22 cellular contexts compared by ENCODE assay signal in genomic region chr6:23265270-23265669, GRCh38.
A peak's percentile ranks its signal among the peaks of the same experiment; 100 is the strongest.
DNase-seq lines count a peak whose midpoint lies in the region; ATAC-seq and TF ChIP-seq lines count a peak whose summit lies in the region.
"Had no signal": no experiment of that assay in that cellular context is flagged by ENCODE, and none has a peak within 500 bp of the region (broad histone marks: within the 10 kb centered on the region; RNA-seq: fewer than 3 reads in every experiment).

No MANE protein-coding gene starts in this region.

- H2AK5ac ChIP-seq in mesendoderm (ENCODE audit: low read length) = no peak overlapping the region

- no peak overlapping the region for H4K5ac ChIP-seq in mesendoderm (ENCODE audit: low read length)

- no peak overlapping the region for H3K23ac ChIP-seq in mesendoderm (ENCODE audit: low read length)

- ATAC-seq in heart right ventricle (no peak), HG02970 (IDR thresholded peaks at IDR 0.05; ENCODE audit: low FRiP score, unreplicated experiment) (no peak)

- H3K27me3 ChIP-seq in mesendoderm (ENCODE audit: insufficient read depth, low read length, poor library complexity) (no peaks in the 10 kb centered on the region), heart right ventricle (no peaks in the 10 kb centered on the region), Peyer's patch (no peaks in the 10 kb centered on the region)
- H3K27me3 ChIP-seq: BE2C, BLaER1 had no signal

- H3K9me3 ChIP-seq in heart right ventricle (peaks cover 0 to 11% (median 0%) of the 10 kb centered on the region in 11 donors), Peyer's patch (no peaks in the 10 kb centered on the region)
- H3K9me3 ChIP-seq: BE2C, BLaER1 had no signal

- H3K4me1 ChIP-seq in mesendoderm (ENCODE audit: control insufficient read depth, low read depth, low read length) = no peaks in the 10 kb centered on the region
- no peaks in the 10 kb centered on the region for H3K4me1 ChIP-seq in heart right ventricle
- H3K4me1 ChIP-seq in Peyer's patch = no peaks in the 10 kb centered on the region
- H3K4me1 ChIP-seq: BE2C, BLaER1 had no signal

- no peak overlapping the region for H3K56ac ChIP-seq in mesendoderm (ENCODE audit: low read length)

- H3K36me3 ChIP-seq in mesendoderm (ENCODE audit: control insufficient read depth, insufficient read depth, low read length) (no peaks in the 10 kb centered on the region), heart right ventricle (no peaks in the 10 kb centered on the region), Peyer's patch (no peaks in the 10 kb centered on the region)
- H3K36me3 ChIP-seq: BE2C, BLaER1 had no signal

- H3K27ac ChIP-seq in epithelial cell of prostate (no peak overlapping the region), mesendoderm (ENCODE audit: low read depth, low read length) (no peak overlapping the region), heart right ventricle (no peak overlapping the region), Peyer's patch (no peak overlapping the region)
- H3K27ac ChIP-seq: BLaER1 had no signal

- H3K4ac ChIP-seq in mesendoderm (ENCODE audit: low read depth, low read length) = no peak overlapping the region

- H2BK5ac ChIP-seq in mesendoderm (ENCODE audit: low read length) = no peak overlapping the region

- WGBS in mesendoderm (ENCODE audit: extremely low coverage, insufficient coverage, low lambda C conversion rate) = no CpG with 5 or more reads among the region's 7 CpGs
- 95 to 96% methylated on average over 7 of the region's 7 CpGs for WGBS in heart right ventricle, 2 donors

- TF ChIP-seq CTCF in heart right ventricle (IDR thresholded peaks at IDR 0.05) (no peak), Peyer's patch (IDR thresholded peaks at IDR 0.05) (no peak)

- H2BK120ac ChIP-seq in mesendoderm (ENCODE audit: low read depth, low read length) = peak overlapping the region; percentile 61

- no peak overlapping the region for H4K8ac ChIP-seq in mesendoderm (ENCODE audit: low read depth, low read length)

- no peak overlapping the region for H3K4me2 ChIP-seq in mesendoderm (ENCODE audit: low read length)
- H3K4me2 ChIP-seq: BLaER1 had no signal

- no peaks in the 10 kb centered on the region for H3K79me2 ChIP-seq in mesendoderm (ENCODE audit: control insufficient read depth, insufficient read depth, low read length)

- no peak overlapping the region for H3K4me3 ChIP-seq in Jurkat, Clone E6-1 (ENCODE audit: low read length)
- H3K4me3 ChIP-seq in mesendoderm (ENCODE audit: low read length) = no peak overlapping the region
- no peak overlapping the region for H3K4me3 ChIP-seq in heart right ventricle
- H3K4me3 ChIP-seq in Peyer's patch = no peak overlapping the region
- H3K4me3 ChIP-seq: BLaER1 had no signal

- H3K79me1 ChIP-seq in mesendoderm (ENCODE audit: low read length) = no peaks in the 10 kb centered on the region

- no peak overlapping the region for H3K9ac ChIP-seq in mesendoderm (ENCODE audit: low read length)
- H3K9ac ChIP-seq: BLaER1 had no signal

- no peak for TF ChIP-seq POLR2A in Peyer's patch (IDR thresholded peaks at IDR 0.05)

- peak overlapping the region; percentile 36 for H2BK15ac ChIP-seq in mesendoderm (replicated peaks; ENCODE audit: low read depth)

- no peak overlapping the region for H3K18ac ChIP-seq in mesendoderm (ENCODE audit: low read length)

- intact Hi-C loops in heart right ventricle (cut with DNase I) = no loop called here

- peak; percentile 12 for DNase-seq in Jurkat, Clone E6-1 (ENCODE audit: low read depth, low spot score)
- DNase-seq in SW480 (ENCODE audit: low spot score) = peak; percentile 50
- DNase-seq in epithelial cell of prostate (ENCODE audit: low read depth, low spot score) = peak; percentile 24
- no peak for DNase-seq in mesendoderm
- no peak for DNase-seq in heart right ventricle
- no peak for DNase-seq in DMS79 treated with DMSO at 0.1 percent for 48 hours (lab: John Stamatoyannopoulos, UW)
- DNase-seq in Peyer's patch = no peak
- DNase-seq: 8988T; ACHN; BE2C; C1 segment of cervical spinal cord; CD4-positive, alpha-beta memory T cell; CD4-positive, CD25-positive, alpha-beta regulatory T cell; CD8-positive, alpha-beta memory T cell; COR-L47; DMS 273 treated with DMSO at 0.1 percent for 48 hours; DMS153; DMS53; DMS79; GF-D8 had no signal

Comparison
In these comparisons a context has a peak if more than half of its experiments do, and no peak if none do; other contexts are left out.
1. DNase-seq: peak in Jurkat, Clone E6-1 (single experiment), SW480 (single experiment) and epithelial cell of prostate (single experiment); none in mesendoderm (single experiment), heart right ventricle (0 of 2), DMS79 treated with DMSO at 0.1 percent for 48 hours (single experiment) and Peyer's patch (0 of 3).